ENCODE assay signal across 8 cellular contexts in genomic region chr3:113514265-113514769, GRCh38. TPM values are rescaled to one million over a fixed set of nuclear protein-coding genes. Genes with fewer than 3 reads are reported as not detected.
DNase-seq lines count a peak whose midpoint lies in the region; ATAC-seq and TF ChIP-seq lines count a peak whose summit lies in the region.

No MANE protein-coding gene starts in this region.

- CTCF ChIA-PET in SK-N-SH (lab: Yijun Ruan, JAX): interaction anchor here (0.7 to 3.9 kb wide), 5 partner anchors 19 to 231 kb away, joined by 3 to 46 read pairs (median 8); no protein-coding TSS in a partner anchor

- no peak for TF ChIP-seq POLR2A in testis (IDR thresholded peaks at IDR 0.05)

- H2AFZ ChIP-seq in SK-N-SH (ENCODE audit: low read depth): peak overlapping the region; percentile 92

- DNase-seq in cardiac muscle cell (ENCODE audit: low read depth in 1 of 2, low spot score in 1 of 2) (peak in 1 of 2 donors; percentile 31), Right ventricle myocardium inferior (ENCODE audit: missing footprints) (no peak), SK-N-SH (no peak), testis (peak; percentile 15), NCI-H2081 (lab: John Stamatoyannopoulos, UW) (no peak)

- under 1% methylated on average over 9 of the region's 9 CpGs for WGBS in SK-N-SH (ENCODE audit: low lambda C conversion rate)
- 0% methylated on average over 9 of the region's 9 CpGs for WGBS in testis, 2 donors

- H3F3A ChIP-seq in SK-N-SH (replicated peaks; ENCODE audit: insufficient read depth): peaks cover 3% of the 10 kb centered on the region

- H3K4me3 ChIP-seq in cardiac muscle cell (peak overlapping the region; percentile 76), SK-N-SH (ENCODE audit: low read depth in 2 of 2, low read length in 1 of 2) (peak overlapping the region; percentile 76 to 89), iPS-11a (ENCODE audit: low read depth, low read length) (peak overlapping the region; percentile 92), testis (peak overlapping the region; percentile 75 to 97)

- TF ChIP-seq EP300 in SK-N-SH (IDR thresholded peaks at IDR 0.05; ENCODE audit: borderline replicate concordance in 1 of 2, low read depth in 1 of 2, low read length in 1 of 2): no peak

- no peaks in the 10 kb centered on the region for H4K20me1 ChIP-seq in SK-N-SH (ENCODE audit: insufficient read depth)

- H3K9me2 ChIP-seq in SK-N-SH: no peaks in the 10 kb centered on the region

- no peaks in the 10 kb centered on the region for H3K9me3 ChIP-seq in cardiac muscle cell (ENCODE audit: low read depth)
- H3K9me3 ChIP-seq in SK-N-SH: no peaks in the 10 kb centered on the region
- no peaks in the 10 kb centered on the region for H3K9me3 ChIP-seq in testis

- H3K4me2 ChIP-seq in SK-N-SH: peak overlapping the region; percentile 80

- ATAC-seq in Right ventricle myocardium inferior (no peak), HG03571 (IDR thresholded peaks at IDR 0.05; ENCODE audit: unreplicated experiment) (no peak), esophagus mucosa (no peak)

- no peaks in the 10 kb centered on the region for H3K4me1 ChIP-seq in cardiac muscle cell (ENCODE audit: low read depth)
- H3K4me1 ChIP-seq in SK-N-SH (ENCODE audit: control insufficient read depth in 1 of 2, insufficient read depth in 2 of 2, low read depth in 1 of 2, low read length in 1 of 2): peaks cover 3 to 5% of the 10 kb centered on the region in 2 experiments; a peak in 3 of 4 replicates
- H3K4me1 ChIP-seq in testis: peaks cover 12% of the 10 kb centered on the region

- H3K36me3 ChIP-seq in cardiac muscle cell (no peaks in the 10 kb centered on the region), SK-N-SH (replicated peaks in 1 of 2; ENCODE audit: control insufficient read depth in 1 of 2, insufficient read depth in 2 of 2, low read length in 1 of 2) (no peaks in the 10 kb centered on the region), testis (ENCODE audit: low read depth, missing control alignments) (no peaks in the 10 kb centered on the region)

- H3K9ac ChIP-seq in SK-N-SH: peak overlapping the region; percentile 77

- TF ChIP-seq CTCF in cardiac muscle cell (IDR thresholded peaks at IDR 0.05; ENCODE audit: low read depth, low read length) (no peak), SK-N-SH (IDR thresholded peaks at IDR 0.05) (no peak), testis (IDR thresholded peaks at IDR 0.05) (no peak)

- H3K27me3 ChIP-seq in cardiac muscle cell: peaks cover 21% of the 10 kb centered on the region
- no peaks in the 10 kb centered on the region for H3K27me3 ChIP-seq in SK-N-SH (ENCODE audit: insufficient read depth)
- H3K27me3 ChIP-seq in testis: no peaks in the 10 kb centered on the region

- intact Hi-C loops in Right ventricle myocardium inferior (cut with DNase I) (no loop called here), testis (cut with DNase I; ENCODE audit: low total_unique reads) (no loop called here)

- no peak for TF ChIP-seq RAD21 in SK-N-SH (IDR thresholded peaks at IDR 0.05; ENCODE audit: low read length)

- H3K27ac ChIP-seq in cardiac muscle cell (peak overlapping the region; percentile 88), SK-N-SH (ENCODE audit: low read depth in 2 of 2, low read length in 1 of 2) (peak overlapping the region; percentile 83 to 89), testis (peak overlapping the region; percentile 77 to 85)

- POLR2A ChIA-PET in SK-N-SH (lab: Yijun Ruan, JAX): interaction anchor here (0.7 to 1.5 kb wide), 7 partner anchors 22 to 496 kb away, joined by 3 to 6 read pairs (median 3); partner anchors contain the start of gene ATP6V1A

- peaks cover 40% of the 10 kb centered on the region for H3K79me2 ChIP-seq in SK-N-SH (ENCODE audit: insufficient read depth)

TF ChIP-seq in SK-N-SH, 30 proteins besides CTCF, POLR2A, EP300 and RAD21:
- no peak for TF ChIP-seq FOSL2 (IDR thresholded peaks at IDR 0.05; ENCODE audit: borderline replicate concordance, low read depth)
- TF ChIP-seq NRF1 (IDR thresholded peaks at IDR 0.05; ENCODE audit: low read depth, low read length): no peak

RNA-seq across cellular contexts. Expression of gene SPICE1, which starts 0.6 kb away (rescaled TPM):
- 9.8 and 21.1 TPM in 2 replicates for total RNA-seq in cardiac muscle cell
- polyA plus RNA-seq in cardiac muscle cell: 14.9 and 16.6 TPM in 2 replicates
- 6.1 TPM for total RNA-seq in Right ventricle myocardium inferior
- 3.9 and 4.6 TPM in 2 replicates for polyA plus RNA-seq in SK-N-SH (2012; rRNA removed)
- 3.7 and 4.6 TPM in 2 replicates for polyA plus RNA-seq in SK-N-SH (2012; cell fraction: cytosol; rRNA removed)
- 3.0 and 10.6 TPM in 2 replicates for polyA plus RNA-seq in SK-N-SH (2012; cell fraction: nucleus; rRNA removed)
- total RNA-seq in testis: 10 to 100 TPM; 29.4 to 31.2 TPM
- 12.6 TPM for polyA plus RNA-seq in testis (ENCODE audit: insufficient read depth, low read depth, low replicate concordance)
- 8.0 TPM for total RNA-seq in esophagus mucosa

RNA-seq across cellular contexts. Expression of gene SIDT1, which starts 18.0 kb away (rescaled TPM):
- total RNA-seq in cardiac muscle cell (0.18 TPM in 1 of 2 replicates, not detected in the other), Right ventricle myocardium inferior (0.62 TPM), testis (1 to 10 TPM; 5.9 to 8.6 TPM), esophagus mucosa (1.5 TPM)
- polyA plus RNA-seq in cardiac muscle cell (0.32 TPM in 1 of 2 replicates, not detected in the other), SK-N-SH (2012; rRNA removed) (0.02 and 0.03 TPM in 2 replicates), testis (ENCODE audit: insufficient read depth, low read depth, low replicate concordance) (5.0 TPM)
- polyA plus RNA-seq in SK-N-SH (2012; cell fraction: cytosol; rRNA removed): not detected in 2 replicates
- 0.06 and 0.12 TPM in 2 replicates for polyA plus RNA-seq in SK-N-SH (2012; cell fraction: nucleus; rRNA removed)
